In the genomic region with DNA sequence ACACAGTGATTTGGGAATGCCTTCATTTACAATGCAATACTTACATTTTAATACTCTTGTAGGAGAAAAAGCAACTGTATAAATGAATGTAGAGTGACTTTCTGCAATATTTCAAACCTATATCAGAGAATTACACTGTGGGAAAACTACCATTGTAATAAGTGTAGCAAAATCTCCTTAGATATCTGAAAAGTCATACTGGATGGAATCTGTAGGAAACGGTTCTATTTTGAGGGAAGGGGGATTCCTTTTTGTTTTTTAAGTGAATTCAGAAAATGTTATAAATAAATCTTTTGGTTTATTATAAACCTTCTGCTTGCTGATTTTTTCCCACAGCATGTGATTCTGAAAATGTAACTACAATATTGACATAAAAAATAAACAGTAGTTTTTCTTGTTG, we compare ENCODE assay signal across 2 cellular contexts.
TF ChIP-seq lines count a peak whose summit lies in the region.

No MANE protein-coding gene starts in this region.

TF ChIP-seq in liver, 16 proteins besides CTCF, POLR2A, EP300 and RAD21:
- TF ChIP-seq NR2F2 (IDR thresholded peaks at IDR 0.05) (no peak), FOXA1 (IDR thresholded peaks at IDR 0.05) (no peak)

TF ChIP-seq in HepG2, 621 proteins besides CTCF, POLR2A, EP300 and RAD21:
- TF ChIP-seq STAG1 (CRISPR knock-in tag; IDR thresholded peaks at IDR 0.05), result no peak
- TF ChIP-seq ZNF83 (CRISPR knock-in tag; IDR thresholded peaks at IDR 0.05; ENCODE audit: borderline replicate concordance), result no peak
- TF ChIP-seq SPEN (CRISPR knock-in tag; IDR thresholded peaks at IDR 0.05; ENCODE audit: low read depth), result no peak
- no peak for TF ChIP-seq ZNF572 (CRISPR knock-in tag; IDR thresholded peaks at IDR 0.05)
- TF ChIP-seq PLRG1 (conservative IDR thresholded peaks at IDR 0.05), result no peak
- TF ChIP-seq, protein P1, sequence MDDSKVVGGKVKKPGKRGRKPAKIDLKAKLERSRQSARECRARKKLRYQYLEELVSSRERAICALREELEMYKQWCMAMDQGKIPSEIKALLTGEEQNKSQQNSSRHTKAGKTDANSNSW (CRISPR knock-in tag; IDR thresholded peaks at IDR 0.05; ENCODE audit: borderline replicate concordance), result no peak
- no peak for TF ChIP-seq NFE2L1 (CRISPR knock-in tag; IDR thresholded peaks at IDR 0.05; ENCODE audit: borderline replicate concordance)
- no peak for TF ChIP-seq CEBPG (CRISPR knock-in tag; IDR thresholded peaks at IDR 0.05)
- no peak for TF ChIP-seq ZNF598 (CRISPR knock-in tag; IDR thresholded peaks at IDR 0.05; ENCODE audit: borderline replicate concordance)
- TF ChIP-seq, protein P2, sequence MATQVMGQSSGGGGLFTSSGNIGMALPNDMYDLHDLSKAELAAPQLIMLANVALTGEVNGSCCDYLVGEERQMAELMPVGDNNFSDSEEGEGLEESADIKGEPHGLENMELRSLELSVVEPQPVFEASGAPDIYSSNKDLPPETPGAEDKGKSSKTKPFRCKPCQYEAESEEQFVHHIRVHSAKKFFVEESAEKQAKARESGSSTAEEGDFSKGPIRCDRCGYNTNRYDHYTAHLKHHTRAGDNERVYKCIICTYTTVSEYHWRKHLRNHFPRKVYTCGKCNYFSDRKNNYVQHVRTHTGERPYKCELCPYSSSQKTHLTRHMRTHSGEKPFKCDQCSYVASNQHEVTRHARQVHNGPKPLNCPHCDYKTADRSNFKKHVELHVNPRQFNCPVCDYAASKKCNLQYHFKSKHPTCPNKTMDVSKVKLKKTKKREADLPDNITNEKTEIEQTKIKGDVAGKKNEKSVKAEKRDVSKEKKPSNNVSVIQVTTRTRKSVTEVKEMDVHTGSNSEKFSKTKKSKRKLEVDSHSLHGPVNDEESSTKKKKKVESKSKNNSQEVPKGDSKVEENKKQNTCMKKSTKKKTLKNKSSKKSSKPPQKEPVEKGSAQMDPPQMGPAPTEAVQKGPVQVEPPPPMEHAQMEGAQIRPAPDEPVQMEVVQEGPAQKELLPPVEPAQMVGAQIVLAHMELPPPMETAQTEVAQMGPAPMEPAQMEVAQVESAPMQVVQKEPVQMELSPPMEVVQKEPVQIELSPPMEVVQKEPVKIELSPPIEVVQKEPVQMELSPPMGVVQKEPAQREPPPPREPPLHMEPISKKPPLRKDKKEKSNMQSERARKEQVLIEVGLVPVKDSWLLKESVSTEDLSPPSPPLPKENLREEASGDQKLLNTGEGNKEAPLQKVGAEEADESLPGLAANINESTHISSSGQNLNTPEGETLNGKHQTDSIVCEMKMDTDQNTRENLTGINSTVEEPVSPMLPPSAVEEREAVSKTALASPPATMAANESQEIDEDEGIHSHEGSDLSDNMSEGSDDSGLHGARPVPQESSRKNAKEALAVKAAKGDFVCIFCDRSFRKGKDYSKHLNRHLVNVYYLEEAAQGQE (IDR thresholded peaks at IDR 0.05; ENCODE audit: borderline replicate concordance in 1 of 2, low read depth in 1 of 2, low read length in 2 of 2), result no peak
- TF ChIP-seq NCOR1 (IDR thresholded peaks at IDR 0.05; ENCODE audit: borderline replicate concordance, low read length), result no peak
- TF ChIP-seq ZNF33A (CRISPR knock-in tag; IDR thresholded peaks at IDR 0.05; ENCODE audit: borderline replicate concordance), result no peak
- TF ChIP-seq, protein P3, sequence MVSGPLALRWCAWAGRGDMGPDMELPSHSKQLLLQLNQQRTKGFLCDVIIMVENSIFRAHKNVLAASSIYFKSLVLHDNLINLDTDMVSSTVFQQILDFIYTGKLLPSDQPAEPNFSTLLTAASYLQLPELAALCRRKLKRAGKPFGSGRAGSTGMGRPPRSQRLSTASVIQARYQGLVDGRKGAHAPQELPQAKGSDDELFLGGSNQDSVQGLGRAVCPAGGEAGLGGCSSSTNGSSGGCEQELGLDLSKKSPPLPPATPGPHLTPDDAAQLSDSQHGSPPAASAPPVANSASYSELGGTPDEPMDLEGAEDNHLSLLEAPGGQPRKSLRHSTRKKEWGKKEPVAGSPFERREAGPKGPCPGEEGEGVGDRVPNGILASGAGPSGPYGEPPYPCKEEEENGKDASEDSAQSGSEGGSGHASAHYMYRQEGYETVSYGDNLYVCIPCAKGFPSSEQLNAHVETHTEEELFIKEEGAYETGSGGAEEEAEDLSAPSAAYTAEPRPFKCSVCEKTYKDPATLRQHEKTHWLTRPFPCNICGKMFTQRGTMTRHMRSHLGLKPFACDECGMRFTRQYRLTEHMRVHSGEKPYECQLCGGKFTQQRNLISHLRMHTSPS (CRISPR knock-in tag; IDR thresholded peaks at IDR 0.05; ENCODE audit: low read depth), result no peak
- no peak for TF ChIP-seq ZNF816 (CRISPR knock-in tag; IDR thresholded peaks at IDR 0.05; ENCODE audit: borderline replicate concordance)
- TF ChIP-seq ZNF34 (CRISPR knock-in tag; IDR thresholded peaks at IDR 0.05; ENCODE audit: borderline replicate concordance), result no peak
- TF ChIP-seq FOXA1 (IDR thresholded peaks at IDR 0.05), result no peak
- no peak for TF ChIP-seq FOXA1 (CRISPR knock-in tag; IDR thresholded peaks at IDR 0.05)
